2 cellular contexts compared by ENCODE assay signal in genomic region chr21:25788677-25789076, GRCh38.
TF ChIP-seq lines count a peak whose summit lies in the region.

No MANE protein-coding gene starts in this region.

TF ChIP-seq in HepG2, 621 proteins besides CTCF, POLR2A, EP300 and RAD21:
- TF ChIP-seq SIX4 (CRISPR knock-in tag; IDR thresholded peaks at IDR 0.05) (no peak), PITX1 (CRISPR knock-in tag; IDR thresholded peaks at IDR 0.05) (no peak), ZNF337 (CRISPR knock-in tag; IDR thresholded peaks at IDR 0.05; ENCODE audit: borderline replicate concordance, low read depth) (no peak), NFE2 (CRISPR knock-in tag; IDR thresholded peaks at IDR 0.05) (no peak), CERS6 (CRISPR knock-in tag; IDR thresholded peaks at IDR 0.05) (no peak), ZNF329 (CRISPR knock-in tag; IDR thresholded peaks at IDR 0.05; ENCODE audit: low read depth) (no peak), STAT6 (CRISPR knock-in tag; IDR thresholded peaks at IDR 0.05; ENCODE audit: borderline replicate concordance) (no peak), BCL6 (CRISPR knock-in tag; IDR thresholded peaks at IDR 0.05) (no peak), HMGXB4 (CRISPR knock-in tag; IDR thresholded peaks at IDR 0.05; ENCODE audit: borderline replicate concordance in 1 of 2, low read depth in 1 of 2) (no peak), ZNF597 (CRISPR knock-in tag; IDR thresholded peaks at IDR 0.05) (no peak), HIVEP1 (CRISPR knock-in tag; IDR thresholded peaks at IDR 0.05) (no peak), ZKSCAN5 (CRISPR knock-in tag; IDR thresholded peaks at IDR 0.05) (no peak), KDM2A (CRISPR knock-in tag; IDR thresholded peaks at IDR 0.05; ENCODE audit: borderline replicate concordance, low read depth) (no peak), ZNF629 (CRISPR knock-in tag; conservative IDR thresholded peaks at IDR 0.05) (no peak), IRF2 (CRISPR knock-in tag; IDR thresholded peaks at IDR 0.05) (no peak), ZNF207 (IDR thresholded peaks at IDR 0.05; ENCODE audit: borderline replicate concordance) (no peak), TBL1XR1 (IDR thresholded peaks at IDR 0.05; ENCODE audit: borderline replicate concordance, low read length, partially characterized antibody) (no peak), ZNF644 (CRISPR knock-in tag; IDR thresholded peaks at IDR 0.05; ENCODE audit: low read depth) (no peak)

TF ChIP-seq in K562, 482 proteins besides CTCF, POLR2A, EP300 and RAD21:
- TF ChIP-seq USF2 (CRISPR knock-in tag; IDR thresholded peaks at IDR 0.05) (peak; percentile 50), NR3C1 (CRISPR knock-in tag; IDR thresholded peaks at IDR 0.05) (no peak)
